Comparison of ENCODE assay signal across 9 cellular contexts in the genomic region with DNA sequence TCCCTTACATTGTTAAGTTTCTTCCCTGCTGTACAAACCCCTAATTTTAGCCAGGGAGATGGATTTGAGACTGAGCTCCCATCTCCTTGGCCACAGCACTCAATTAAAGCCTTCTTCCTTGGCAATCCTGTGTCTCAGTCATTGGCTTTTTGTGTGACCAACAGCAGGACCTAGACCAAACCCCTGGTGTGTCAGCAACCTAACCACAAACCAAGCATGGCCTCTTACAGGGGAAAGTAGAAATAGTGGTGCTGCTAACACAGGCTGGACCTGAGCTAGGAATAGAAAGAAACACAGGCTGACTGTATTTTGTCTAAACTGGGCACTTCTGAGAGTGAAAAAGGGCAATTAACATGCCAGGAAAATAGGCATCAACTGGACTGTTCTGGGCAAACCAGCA. TPM values are rescaled to one million over a fixed set of nuclear protein-coding genes. Genes with fewer than 3 reads are reported as not detected.
DNase-seq lines count a peak whose midpoint lies in the region; ATAC-seq lines count a peak whose summit lies in the region.
"Had no signal": no experiment of that assay in that cellular context is flagged by ENCODE, and none has a peak within 500 bp of the region (broad histone marks: within the 10 kb centered on the region; RNA-seq: fewer than 3 reads in every experiment).

No MANE protein-coding gene starts in this region.

- DNase-seq in Daoy (ENCODE audit: low read depth) (peak; percentile 61), RPMI8226 (peak; percentile 85), glomerular visceral epithelial cell (ENCODE audit: extremely low spot score) (peak; percentile 73), NCI-H2107 (lab: John Stamatoyannopoulos, UW) (no peak), medulla oblongata (ENCODE audit: extremely low spot score) (no peak)
- DNase-seq in stimulated activated CD4-positive, alpha-beta T cell treated with anti-CD3 and anti-CD28 coated beads, Interleukin-4, amount 100 ng/mL, for 1 hour = no peak
- no peak for DNase-seq in stimulated activated naive CD4-positive, alpha-beta T cell (lab: John Stamatoyannopoulos, UW)
- DNase-seq: NCI-H1436 treated with DMSO at 0.1 percent for 48 hours had no signal

- ATAC-seq in GM21786 (IDR thresholded peaks at IDR 0.05; ENCODE audit: unreplicated experiment) = peak; percentile 69

RNA-seq across cellular contexts. Expression of gene PPCDC, which starts 37.9 kb away (rescaled TPM):
- 30.6 and 32.1 TPM in 2 replicates for total RNA-seq in Daoy (2014; rRNA removed; shearing (Covaris generic))

Comparison
In these comparisons a context has a peak if more than half of its experiments do, and no peak if none do; other contexts are left out.
1. DNase-seq: peak in Daoy (single experiment), RPMI8226 (single experiment) and glomerular visceral epithelial cell (single experiment); none in NCI-H2107 (single experiment), medulla oblongata (single experiment), stimulated activated CD4-positive, alpha-beta T cell treated with anti-CD3 and anti-CD28 coated beads, Interleukin-4, amount 100 ng/mL, for 1 hour (single experiment) and stimulated activated naive CD4-positive, alpha-beta T cell (0 of 6).